In the genomic region with DNA sequence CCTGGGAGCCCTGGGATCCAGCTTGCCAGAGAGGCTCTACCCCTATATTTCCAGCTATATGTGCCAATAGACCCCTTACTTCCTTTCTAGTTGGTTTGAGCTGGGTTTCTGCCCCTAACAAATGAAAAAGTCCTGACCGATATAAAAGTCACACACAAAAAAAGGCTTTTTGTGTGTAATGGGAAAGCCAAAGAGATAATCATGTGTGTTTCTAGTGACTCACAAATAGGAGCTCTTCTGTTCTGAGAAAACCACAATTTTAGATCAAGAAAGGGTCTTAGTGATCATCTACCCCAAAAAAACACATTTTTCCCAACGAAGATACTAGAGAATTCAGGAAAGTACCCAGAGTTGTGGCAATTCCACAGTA, we compare ENCODE assay signal across 23 cellular contexts. TPM values are rescaled to one million over a fixed set of nuclear protein-coding genes. Genes with fewer than 3 reads are reported as not detected.
DNase-seq lines count a peak whose midpoint lies in the region; TF ChIP-seq lines count a peak whose summit lies in the region.
"Had no signal": no experiment of that assay in that cellular context is flagged by ENCODE, and none has a peak within 500 bp of the region (broad histone marks: within the 10 kb centered on the region; RNA-seq: fewer than 3 reads in every experiment).

No MANE protein-coding gene starts in this region.

- peak overlapping the region; percentile 29; the same call in 1 of the 2 replicates for H3K4me3 ChIP-seq in WI38 (ENCODE audit: low read depth, low read length)
- peak overlapping the region; percentile 27 for H3K4me3 ChIP-seq in mononuclear cell (ENCODE audit: low read length)
- H3K4me3 ChIP-seq in uterus, result no peak overlapping the region
- no peak overlapping the region for H3K4me3 ChIP-seq in brain microvascular endothelial cell (ENCODE audit: low read depth, low read length)
- H3K4me3 ChIP-seq: SJSA1 had no signal

- no peaks in the 10 kb centered on the region for H3K9me3 Mint-ChIP-seq in progenitor cell of endocrine pancreas (ENCODE audit: low read depth)
- H3K9me3 Mint-ChIP-seq: brain; mesothelial cell of epicardium; nephron; stimulated activated memory B cell treated with anti-CD40 and anti-IgM and Interleukin-4, amounts not matched to agents 10 μg/mL and 1 μg/mL and 100 μg/mL, for 72 hours had no signal

- H3K4me1 Mint-ChIP-seq in progenitor cell of endocrine pancreas (ENCODE audit: low read depth), result peaks cover 6% of the 10 kb centered on the region

- H3K9me3 ChIP-seq in KOPT-K1 (ENCODE audit: insufficient read depth, low read length, poor library complexity, severe bottlenecking), result no peaks in the 10 kb centered on the region
- no peaks in the 10 kb centered on the region for H3K9me3 ChIP-seq in mononuclear cell (ENCODE audit: low read depth, low read length)
- no peaks in the 10 kb centered on the region for H3K9me3 ChIP-seq in uterus
- H3K9me3 ChIP-seq: SJSA1 had no signal

- H3K27ac ChIP-seq in C4-2B, result peak overlapping the region; percentile 12; the same call in 1 of the 2 replicates
- peak overlapping the region; percentile 54 for H3K27ac ChIP-seq in KOPT-K1 (ENCODE audit: low read depth, low read length, poor library complexity, severe bottlenecking)
- H3K27ac ChIP-seq in uterus, result no peak overlapping the region
- H3K27ac ChIP-seq in brain microvascular endothelial cell, result no peak overlapping the region
- H3K27ac ChIP-seq: SJSA1 had no signal

- H3K4me1 ChIP-seq in mononuclear cell (ENCODE audit: insufficient read depth, low read length) (peaks cover 20% of the 10 kb centered on the region), uterus (peaks cover 0 to 6% of the 10 kb centered on the region in 2 donors)

- H3K36me3 Mint-ChIP-seq in progenitor cell of endocrine pancreas (ENCODE audit: insufficient read depth), result no peaks in the 10 kb centered on the region
- H3K36me3 Mint-ChIP-seq: brain; mesothelial cell of epicardium; stimulated activated memory B cell treated with anti-CD40 and anti-IgM and Interleukin-4, amounts not matched to agents 10 μg/mL and 1 μg/mL and 100 μg/mL, for 72 hours had no signal

- TF ChIP-seq CTCF in C4-2B (conservative IDR thresholded peaks at IDR 0.05), result no peak
- no peak for TF ChIP-seq CTCF in WI38 (IDR thresholded peaks at IDR 0.05; ENCODE audit: low read depth, low read length)
- no peak for TF ChIP-seq CTCF in uterus (IDR thresholded peaks at IDR 0.05)
- no peak for TF ChIP-seq CTCF in brain microvascular endothelial cell (IDR thresholded peaks at IDR 0.05; ENCODE audit: low read depth, low read length, missing control alignments)
- no peak for TF ChIP-seq CTCF in progenitor cell of endocrine pancreas (IDR thresholded peaks at IDR 0.05; ENCODE audit: unreplicated experiment)

- intact Hi-C loops in uterus (cut with DNase I; ENCODE audit: low total_unique reads), result no loop called here

- H3K4me3 Mint-ChIP-seq in progenitor cell of endocrine pancreas (ENCODE audit: low read depth), result no peak overlapping the region
- H3K4me3 Mint-ChIP-seq: brain; mesothelial cell of epicardium; nephron; stimulated activated memory B cell treated with anti-CD40 and anti-IgM and Interleukin-4, amounts not matched to agents 10 μg/mL and 1 μg/mL and 100 μg/mL, for 72 hours had no signal

- no peak overlapping the region for H3K27ac Mint-ChIP-seq in progenitor cell of endocrine pancreas
- H3K27ac Mint-ChIP-seq: brain; mesothelial cell of epicardium; nephron; stimulated activated memory B cell treated with anti-CD40 and anti-IgM and Interleukin-4, amounts not matched to agents 10 μg/mL and 1 μg/mL and 100 μg/mL, for 72 hours had no signal

- TF ChIP-seq POLR2A in uterus (IDR thresholded peaks at IDR 0.05), result no peak

- in situ Hi-C loops in brain microvascular endothelial cell (cut with HindIII; ENCODE audit: low pct_ligation_motif_present, low sequenced_read_pairs), result no loop called here

- no peaks in the 10 kb centered on the region for H3K36me3 ChIP-seq in KOPT-K1 (ENCODE audit: insufficient read depth, low read length)
- H3K36me3 ChIP-seq in uterus, result no peaks in the 10 kb centered on the region
- H3K36me3 ChIP-seq in brain microvascular endothelial cell (replicated peaks), result no peaks in the 10 kb centered on the region
- H3K36me3 ChIP-seq: SJSA1 had no signal

- H3K27me3 ChIP-seq in mononuclear cell (ENCODE audit: insufficient read depth, low read length) (peaks cover 15% of the 10 kb centered on the region), uterus (peaks cover 4 to 6% of the 10 kb centered on the region in 2 donors), brain microvascular endothelial cell (replicated peaks) (peaks cover 30% of the 10 kb centered on the region)

- no peak for DNase-seq in uterus
- no peak for DNase-seq in stimulated activated CD4-positive, alpha-beta T cell treated with anti-CD3 and anti-CD28 coated beads, Interleukin-2, amount 100 ng/mL, for 24 hours
- no peak for DNase-seq in brain microvascular endothelial cell
- no peak for DNase-seq in progenitor cell of endocrine pancreas (ENCODE audit: low spot score, unreplicated experiment)
- DNase-seq: activated naive CD4-positive, alpha-beta T cell; C1 segment of cervical spinal cord; DMS153; GDM1; left ventricle myocardium superior; NCI-H1105 treated with DMSO at 0.1 percent for 48 hours; NCI-H2081; NCI-H446; NCI-H82; stimulated activated CD4-positive, alpha-beta T cell treated with anti-CD3 and anti-CD28 coated beads, Interleukin-4, amount 100 ng/mL, for 1 hour had no signal

- peaks cover 25% of the 10 kb centered on the region for H3K27me3 Mint-ChIP-seq in progenitor cell of endocrine pancreas
- H3K27me3 Mint-ChIP-seq: brain had no signal

RNA-seq across cellular contexts. Expression of a gene that starts 23.0 kb away (rescaled TPM):
- total RNA-seq in mononuclear cell (under 0.01 TPM), uterus (10 to 100 TPM in 1 of 4 donors, 1 to 10 TPM in 3; 5.9 to 13.6 (median 8.4) TPM), progenitor cell of endocrine pancreas (66.9 and 71.5 TPM in 2 replicates)

RNA-seq across cellular contexts. Expression of a gene that starts 28.9 kb away (rescaled TPM):
- total RNA-seq in mononuclear cell, result 206 TPM
- 10 to 100 TPM; 20.5 to 58.9 (median 46.4) TPM for total RNA-seq in uterus
- total RNA-seq in progenitor cell of endocrine pancreas, result 42.6 and 43.3 TPM in 2 replicates

Comparison
In these comparisons a context has a peak if more than half of its experiments do, and no peak if none do; other contexts are left out.
1. H3K27ac ChIP-seq: peak in C4-2B (single experiment) and KOPT-K1 (single experiment); none in uterus (0 of 2) and brain microvascular endothelial cell (single experiment).
2. H3K4me3 ChIP-seq: peak in WI38 (single experiment) and mononuclear cell (single experiment); none in uterus (0 of 2) and brain microvascular endothelial cell (single experiment).